In the genomic region with DNA sequence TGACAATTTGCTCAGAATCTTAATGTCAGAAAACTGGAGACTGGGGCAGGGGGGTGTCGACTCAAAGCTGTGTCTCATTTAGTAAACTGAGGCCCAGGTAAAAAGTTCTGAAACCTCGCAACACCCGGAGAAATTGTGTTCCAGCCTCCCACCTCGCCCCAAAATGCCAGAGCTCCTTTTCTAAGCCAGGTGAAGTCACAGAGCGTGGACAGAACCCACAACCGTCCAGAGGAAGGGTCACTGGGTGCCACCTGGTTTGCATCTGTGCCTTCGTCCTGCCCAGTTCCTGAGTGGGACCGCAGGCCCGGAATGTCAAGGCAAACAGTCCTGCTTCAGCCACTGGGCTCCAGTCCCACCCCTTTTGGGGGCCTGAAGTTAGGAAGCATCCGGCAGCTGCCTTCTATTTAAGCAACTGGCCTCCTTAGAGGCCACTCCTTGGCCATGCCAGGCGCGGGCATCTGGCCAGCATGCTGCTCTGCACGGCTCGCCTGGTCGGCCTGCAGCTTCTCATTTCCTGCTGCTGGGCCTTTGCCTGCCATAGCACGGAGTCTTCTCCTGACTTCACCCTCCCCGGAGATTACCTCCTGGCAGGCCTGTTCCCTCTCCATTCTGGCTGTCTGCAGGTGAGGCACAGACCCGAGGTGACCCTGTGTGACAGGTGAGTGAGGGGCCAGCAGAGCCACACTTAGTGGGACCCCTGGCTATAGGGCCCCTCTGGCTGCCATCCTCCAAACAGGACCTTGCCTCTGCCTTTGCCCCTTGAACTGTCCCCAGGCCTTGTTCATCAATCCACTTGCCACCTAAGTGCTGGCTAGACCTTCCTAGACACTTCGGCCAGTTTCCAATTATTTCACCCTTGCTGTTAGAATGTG, we compare ENCODE assay signal across 8 cellular contexts. TPM values are rescaled to one million over a fixed set of nuclear protein-coding genes. Genes with fewer than 3 reads are reported as not detected.
DNase-seq lines count a peak whose midpoint lies in the region.

A gene (plus strand): TSS at position 401 of the 872 bp plus-strand sequence. CDS start 67 bp downstream, at position 468.

- H2BK5ac ChIP-seq in neuronal stem cell (ENCODE audit: low read length): peak within 1 kb of the TSS; percentile 87

- no CpG with 5 or more reads among the region's 19 CpGs for WGBS in neuronal stem cell (ENCODE audit: extremely low coverage in 2 of 2, insufficient read length in 2 of 2, insufficient replicate concordance in 1 of 2), 2 donors

- peaks cover 3 to 8% of the 10 kb centered on the region in 2 donors for H3K4me1 ChIP-seq in neuronal stem cell (ENCODE audit: control insufficient read depth in 2 of 2, insufficient read depth in 1 of 2, low read depth in 1 of 2, low read length in 2 of 2)

- no peak within 1 kb of the TSS for H3K4ac ChIP-seq in neuronal stem cell (ENCODE audit: low read length)

- H2BK12ac ChIP-seq in neuronal stem cell (ENCODE audit: low read length): no peak within 1 kb of the TSS

- peak within 1 kb of the TSS; percentile 99 for H2AK5ac ChIP-seq in neuronal stem cell (ENCODE audit: low read depth, low read length)

- H3K4me2 ChIP-seq in neuronal stem cell (ENCODE audit: insufficient read depth, low read length, poor library complexity, severe bottlenecking): peak within 1 kb of the TSS; percentile 20

- DNase-seq in GM04504 (ENCODE audit: low read depth): peak; percentile 38
- DNase-seq in SK-N-MC (ENCODE audit: low read depth, low spot score): no peak
- DNase-seq in fibroblast of peridontal ligament (ENCODE audit: extremely low read depth): peak; percentile 35
- DNase-seq in neuronal stem cell (ENCODE audit: low spot score): no peak
- no peak for DNase-seq in ecto neural progenitor cell (ENCODE audit: low spot score)
- DNase-seq in NCI-H2081 (lab: John Stamatoyannopoulos, UW): no peak
- DNase-seq in GM19238 (ENCODE audit: insufficient read length, low spot score): no peak
- DNase-seq in GF-D8 (lab: John Stamatoyannopoulos, UW): no peak

- no peaks in the 10 kb centered on the region for H3K27me3 ChIP-seq in neuronal stem cell (ENCODE audit: control insufficient read depth in 3 of 3, insufficient read depth in 3 of 3, low read depth in 1 of 3, low read length in 3 of 3)

- H3K4me3 ChIP-seq in SK-N-MC (peak within 1 kb of the TSS; percentile 91), neuronal stem cell (ENCODE audit: low read length in 2 of 2) (peak within 1 kb of the TSS; percentile 88 to 98)

- H3K36me3 ChIP-seq in SK-N-MC (ENCODE audit: insufficient read depth, low read length) (peaks cover 8% of the 10 kb centered on the region), neuronal stem cell (replicated peaks in 1 of 2; ENCODE audit: control insufficient read depth in 2 of 2, insufficient read depth in 2 of 2, low read length in 2 of 2) (peaks cover 3 to 12% of the 10 kb centered on the region in 2 donors)

- H3K23ac ChIP-seq in neuronal stem cell (ENCODE audit: low read depth, low read length, poor library complexity): peak within 1 kb of the TSS; percentile 37

- peak within 1 kb of the TSS; percentile 73; the same call in 1 of the 2 replicates for H3K27ac ChIP-seq in SK-N-MC
- no peak within 1 kb of the TSS for H3K27ac ChIP-seq in neuronal stem cell (replicated peaks; ENCODE audit: low read length)

- H3K9ac ChIP-seq in SK-N-MC (ENCODE audit: insufficient read length): peak within 1 kb of the TSS; percentile 96
- peak within 1 kb of the TSS; percentile 94 for H3K9ac ChIP-seq in neuronal stem cell (ENCODE audit: low read depth, low read length, poor library complexity)

- no peaks in the 10 kb centered on the region for H3K9me3 ChIP-seq in SK-N-MC (ENCODE audit: low read depth, low read length)
- no peaks in the 10 kb centered on the region for H3K9me3 ChIP-seq in neuronal stem cell (replicated peaks in 1 of 2; ENCODE audit: control insufficient read depth in 2 of 2, insufficient read depth in 1 of 2, low read depth in 1 of 2, low read length in 2 of 2)

- peak within 1 kb of the TSS; percentile 98 for H3K18ac ChIP-seq in neuronal stem cell (ENCODE audit: low read length)

- H2BK15ac ChIP-seq in neuronal stem cell (ENCODE audit: low read length): peak within 1 kb of the TSS; percentile 47

- H4K91ac ChIP-seq in neuronal stem cell (ENCODE audit: low read depth, low read length, poor library complexity): no peak within 1 kb of the TSS

- H3K79me1 ChIP-seq in neuronal stem cell (ENCODE audit: low read depth, low read length): peaks cover 11% of the 10 kb centered on the region

- H2AFZ ChIP-seq in neuronal stem cell (ENCODE audit: low read length): peak within 1 kb of the TSS; percentile 96

- H2BK120ac ChIP-seq in neuronal stem cell (ENCODE audit: low read depth, low read length): peak within 1 kb of the TSS; percentile 72

- peak within 1 kb of the TSS; percentile 68 for H4K8ac ChIP-seq in neuronal stem cell (ENCODE audit: low read depth, low read length)

- no peak within 1 kb of the TSS for H3K14ac ChIP-seq in neuronal stem cell (ENCODE audit: low read length)

RNA-seq across cellular contexts. Expression of the gene that starts here (rescaled TPM):
- not detected for polyA plus RNA-seq in neuronal stem cell (2013, experiment 1 of 2)
- polyA plus RNA-seq in neuronal stem cell (2013, experiment 2 of 2): not detected

Comparison
In these comparisons a context has a peak if more than half of its experiments do, and no peak if none do; other contexts are left out.
1. DNase-seq: peak in GM04504 (single experiment) and fibroblast of peridontal ligament (single experiment); none in SK-N-MC (single experiment), neuronal stem cell (single experiment), ecto neural progenitor cell (single experiment), NCI-H2081 (0 of 2), GM19238 (single experiment) and GF-D8 (single experiment).